Comparison of ENCODE assay signal across 8 cellular contexts in the genomic region with DNA sequence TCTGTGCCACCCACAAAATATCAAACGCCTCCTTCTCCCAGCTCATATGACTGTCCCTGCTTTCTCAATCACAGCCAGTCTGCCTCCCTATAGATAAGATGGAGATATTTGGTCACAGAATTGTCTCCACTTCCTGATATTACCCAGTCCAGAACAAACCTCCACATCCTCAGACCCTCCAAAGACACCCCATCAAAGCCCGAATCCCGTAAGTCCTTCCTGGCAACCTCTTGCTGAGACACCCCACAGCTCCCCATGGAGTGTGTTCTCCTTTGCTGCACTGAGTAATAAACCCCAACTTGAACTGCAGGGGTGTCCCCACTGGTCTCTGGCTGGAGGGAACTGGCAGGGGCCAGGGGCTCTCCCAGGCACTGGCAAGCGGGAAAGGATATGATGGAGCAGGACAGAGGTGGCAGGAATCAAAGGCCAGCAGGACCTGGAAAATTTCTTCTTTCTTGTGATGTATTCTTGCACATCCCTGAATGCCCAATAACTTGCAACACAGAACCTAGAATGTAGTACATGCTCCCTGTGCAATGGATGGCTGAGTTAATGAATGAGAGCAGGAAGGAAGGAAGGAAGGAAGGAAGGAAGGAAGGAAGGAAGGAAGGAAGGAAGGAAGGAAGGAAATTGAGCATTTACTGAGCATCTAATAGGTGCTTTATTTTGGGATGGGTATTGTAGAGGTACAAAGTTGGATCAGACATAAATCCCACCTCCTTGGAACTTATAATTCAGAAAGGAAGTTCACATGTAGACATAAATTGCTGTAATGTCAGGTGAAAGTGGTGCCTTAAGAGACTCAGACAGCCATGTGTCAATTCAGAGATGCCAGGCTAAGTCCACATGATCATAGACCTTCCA. TPM values are rescaled to one million over a fixed set of nuclear protein-coding genes. Genes with fewer than 3 reads are reported as not detected.
"Had no signal": no experiment of that assay in that cellular context is flagged by ENCODE, and none has a peak within 500 bp of the region (broad histone marks: within the 10 kb centered on the region; RNA-seq: fewer than 3 reads in every experiment).

No MANE protein-coding gene starts in this region.

- H3K4me3 ChIP-seq: GM23338, K562 had no signal

- ATAC-seq: GM23338, K562 had no signal

- H3K27ac Mint-ChIP-seq: GM23338, HFFc6 had no signal

- H3K4me2 ChIP-seq: GM23338 had no signal

- H3K9me3 Mint-ChIP-seq: HFFc6 had no signal

- DNase-seq: H9, HCEC 1CT, HFFc6, IMR-90, KG1 had no signal

- H3K4me3 Mint-ChIP-seq: GM23338, H9, HFFc6 had no signal

RNA-seq across cellular contexts. Expression of a gene that starts 13.9 kb away (rescaled TPM):
- total RNA-seq: HFFc6, HT-29, IMR-90, K562 had no signal
